In the genomic region with DNA sequence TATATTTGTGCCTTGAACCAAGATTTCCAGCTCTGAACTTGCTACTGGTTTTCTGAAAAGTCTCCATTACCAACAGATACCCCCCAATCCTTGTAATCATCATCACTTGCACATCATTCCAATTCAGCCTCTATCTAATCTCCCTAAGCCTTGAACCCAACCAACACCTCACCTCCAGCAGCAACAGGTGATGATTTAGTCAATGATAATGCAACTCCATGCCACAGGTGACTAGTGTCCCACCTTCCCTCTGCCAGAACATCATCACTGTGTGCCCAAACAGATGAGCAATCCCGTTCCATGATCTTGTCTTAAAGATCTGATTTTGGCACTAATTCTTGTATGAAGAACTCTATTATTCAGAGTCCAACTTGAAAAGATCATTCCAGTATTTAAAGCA, we compare ENCODE assay signal across 25 cellular contexts.
"Had no signal": no experiment of that assay in that cellular context is flagged by ENCODE, and none has a peak within 500 bp of the region (broad histone marks: within the 10 kb centered on the region; RNA-seq: fewer than 3 reads in every experiment).

No MANE protein-coding gene starts in this region.

- FAIRE-seq: colon, endometrium, islet of Langerhans, keratinocyte had no signal

- H3K4me3 ChIP-seq: esophagus squamous epithelium, gastrocnemius medialis, heart right ventricle, left ventricle myocardium inferior, lower lobe of right lung, mucosa of descending colon had no signal

- H3K9me3 ChIP-seq: esophagus squamous epithelium, gastrocnemius medialis, heart right ventricle, left ventricle myocardium inferior, lower lobe of right lung, mucosa of descending colon had no signal

- DNase-seq: cortex of kidney; effector CD8-positive, alpha-beta T cell; effector memory CD8-positive, alpha-beta T cell; endodermal cell; erythroblast; esophagus squamous epithelium; foreskin fibroblast; foreskin melanocyte; gastrocnemius medialis; glutamatergic neuron; head of caudate nucleus; heart right ventricle; hippocampal formation; left cardiac atrium; left ventricle myocardium inferior; lower lobe of right lung; mesenchymal stem cell; mucosa of descending colon; naive B cell had no signal

- H3K4me1 ChIP-seq: gastrocnemius medialis, heart right ventricle, left ventricle myocardium inferior, lower lobe of right lung had no signal

- H3K27ac ChIP-seq: epithelial cell of prostate, esophagus squamous epithelium, gastrocnemius medialis, heart right ventricle, left ventricle myocardium inferior, lower lobe of right lung had no signal

- ATAC-seq: effector memory CD8-positive, alpha-beta T cell; esophagus mucosa; gastrocnemius medialis; heart right ventricle; left cardiac atrium; lower lobe of right lung; mucosa of descending colon had no signal

- H3K36me3 ChIP-seq: esophagus squamous epithelium, gastrocnemius medialis, heart right ventricle, left ventricle myocardium inferior, lower lobe of right lung had no signal
